17 cellular contexts compared by ENCODE assay signal in genomic region chr10:4334076-4334475, GRCh38.
"Had no signal": no experiment of that assay in that cellular context is flagged by ENCODE, and none has a peak within 500 bp of the region (broad histone marks: within the 10 kb centered on the region; RNA-seq: fewer than 3 reads in every experiment).

No MANE protein-coding gene starts in this region.

- H3K27me3 ChIP-seq: breast epithelium had no signal

- H3K27me3 Mint-ChIP-seq: activated CD4-positive, alpha-beta T cell treated with anti-CD3 and anti-CD28 coated beads for 36 hours; activated CD8-positive, alpha-beta T cell treated with anti-CD3 and anti-CD28 coated beads for 36 hours had no signal

- H3K4me3 Mint-ChIP-seq: activated CD4-positive, alpha-beta T cell treated with anti-CD3 and anti-CD28 coated beads for 36 hours; activated CD8-positive, alpha-beta T cell treated with anti-CD3 and anti-CD28 coated beads for 36 hours; activated naive CD8-positive, alpha-beta T cell treated with anti-CD3 and anti-CD28 coated beads, Interleukin-2, amount 10 ng/mL, durations not matched to agents 7 days and 5 days; activated T-cell treated with anti-CD3 and anti-CD28 coated beads, Interleukin-2, amount 50 U/mL, for 72 hours; immature natural killer cell; naive thymus-derived CD8-positive, alpha-beta T cell had no signal

- DNase-seq: activated CD4-positive, alpha-beta T cell treated with anti-CD3 and anti-CD28 coated beads for 36 hours; activated CD8-positive, alpha-beta memory T cell treated with anti-CD3 and anti-CD28 coated beads, Interleukin-2, amount 50 U/mL, for 4 hours; activated CD8-positive, alpha-beta T cell treated with anti-CD3 and anti-CD28 coated beads for 36 hours; activated naive CD8-positive, alpha-beta T cell treated with anti-CD3 and anti-CD28 coated beads, Interleukin-2, amount 10 ng/mL, durations not matched to agents 7 days and 5 days; activated T-cell treated with anti-CD3 and anti-CD28 coated beads, Interleukin-2, amount 50 U/mL, for 72 hours; anterior cingulate cortex; immature natural killer cell; naive thymus-derived CD8-positive, alpha-beta T cell; nucleus accumbens; stimulated activated CD4-positive, alpha-beta T cell treated with anti-CD3 and anti-CD28 coated beads, Interleukin-12 subunit alpha, Interleukin-12 subunit beta, amount 100 ng/mL, for 4 hours; stimulated activated naive CD4-positive, alpha-beta T cell; T1000 had no signal

- H3K36me3 Mint-ChIP-seq: activated naive CD8-positive, alpha-beta T cell treated with anti-CD3 and anti-CD28 coated beads, Interleukin-2, amount 10 ng/mL, durations not matched to agents 7 days and 5 days; immature natural killer cell; naive thymus-derived CD8-positive, alpha-beta T cell had no signal

- H3K4me1 ChIP-seq: breast epithelium, prostate gland had no signal

- H3K4me3 ChIP-seq: breast epithelium, lung, prostate gland had no signal

- ATAC-seq: activated CD4-positive, alpha-beta T cell treated with anti-CD3 and anti-CD28 coated beads for 36 hours; activated CD8-positive, alpha-beta T cell treated with anti-CD3 and anti-CD28 coated beads for 36 hours; activated T-cell treated with anti-CD3 and anti-CD28 coated beads, Interleukin-2, amount 50 U/mL, for 72 hours; naive thymus-derived CD8-positive, alpha-beta T cell; sciatic nerve had no signal

- H3K9me3 ChIP-seq: breast epithelium, prostate gland had no signal

- H3K27ac ChIP-seq: breast epithelium, prostate gland, VCaP had no signal

- H3K36me3 ChIP-seq: breast epithelium, prostate gland had no signal

- H3K4me1 Mint-ChIP-seq: activated CD4-positive, alpha-beta T cell treated with anti-CD3 and anti-CD28 coated beads for 36 hours; activated naive CD8-positive, alpha-beta T cell treated with anti-CD3 and anti-CD28 coated beads, Interleukin-2, amount 10 ng/mL, durations not matched to agents 7 days and 5 days; immature natural killer cell; naive thymus-derived CD8-positive, alpha-beta T cell had no signal

- H3K27ac Mint-ChIP-seq: activated CD4-positive, alpha-beta T cell treated with anti-CD3 and anti-CD28 coated beads for 36 hours; activated CD8-positive, alpha-beta T cell treated with anti-CD3 and anti-CD28 coated beads for 36 hours; activated naive CD8-positive, alpha-beta T cell treated with anti-CD3 and anti-CD28 coated beads, Interleukin-2, amount 10 ng/mL, durations not matched to agents 7 days and 5 days; activated T-cell treated with anti-CD3 and anti-CD28 coated beads, Interleukin-2, amount 50 U/mL, for 72 hours; immature natural killer cell; naive thymus-derived CD8-positive, alpha-beta T cell had no signal

- H3K9me3 Mint-ChIP-seq: activated CD8-positive, alpha-beta T cell treated with anti-CD3 and anti-CD28 coated beads for 36 hours; activated naive CD8-positive, alpha-beta T cell treated with anti-CD3 and anti-CD28 coated beads, Interleukin-2, amount 10 ng/mL, durations not matched to agents 7 days and 5 days; activated T-cell treated with anti-CD3 and anti-CD28 coated beads, Interleukin-2, amount 50 U/mL, for 72 hours; immature natural killer cell had no signal
